ENCODE assay signal across 2 cellular contexts in genomic region chr12:53345486-53346195, GRCh38.
TF ChIP-seq lines count a peak whose summit lies in the region.

No MANE protein-coding gene starts in this region.

TF ChIP-seq in SK-N-SH, 30 proteins besides CTCF, POLR2A, EP300 and RAD21 (continued from another document):
- no peak for TF ChIP-seq YY1 (IDR thresholded peaks at IDR 0.05; ENCODE audit: low read depth)
- no peak for TF ChIP-seq NRF1 (IDR thresholded peaks at IDR 0.05; ENCODE audit: low read depth, low read length)
- TF ChIP-seq, protein P1, sequence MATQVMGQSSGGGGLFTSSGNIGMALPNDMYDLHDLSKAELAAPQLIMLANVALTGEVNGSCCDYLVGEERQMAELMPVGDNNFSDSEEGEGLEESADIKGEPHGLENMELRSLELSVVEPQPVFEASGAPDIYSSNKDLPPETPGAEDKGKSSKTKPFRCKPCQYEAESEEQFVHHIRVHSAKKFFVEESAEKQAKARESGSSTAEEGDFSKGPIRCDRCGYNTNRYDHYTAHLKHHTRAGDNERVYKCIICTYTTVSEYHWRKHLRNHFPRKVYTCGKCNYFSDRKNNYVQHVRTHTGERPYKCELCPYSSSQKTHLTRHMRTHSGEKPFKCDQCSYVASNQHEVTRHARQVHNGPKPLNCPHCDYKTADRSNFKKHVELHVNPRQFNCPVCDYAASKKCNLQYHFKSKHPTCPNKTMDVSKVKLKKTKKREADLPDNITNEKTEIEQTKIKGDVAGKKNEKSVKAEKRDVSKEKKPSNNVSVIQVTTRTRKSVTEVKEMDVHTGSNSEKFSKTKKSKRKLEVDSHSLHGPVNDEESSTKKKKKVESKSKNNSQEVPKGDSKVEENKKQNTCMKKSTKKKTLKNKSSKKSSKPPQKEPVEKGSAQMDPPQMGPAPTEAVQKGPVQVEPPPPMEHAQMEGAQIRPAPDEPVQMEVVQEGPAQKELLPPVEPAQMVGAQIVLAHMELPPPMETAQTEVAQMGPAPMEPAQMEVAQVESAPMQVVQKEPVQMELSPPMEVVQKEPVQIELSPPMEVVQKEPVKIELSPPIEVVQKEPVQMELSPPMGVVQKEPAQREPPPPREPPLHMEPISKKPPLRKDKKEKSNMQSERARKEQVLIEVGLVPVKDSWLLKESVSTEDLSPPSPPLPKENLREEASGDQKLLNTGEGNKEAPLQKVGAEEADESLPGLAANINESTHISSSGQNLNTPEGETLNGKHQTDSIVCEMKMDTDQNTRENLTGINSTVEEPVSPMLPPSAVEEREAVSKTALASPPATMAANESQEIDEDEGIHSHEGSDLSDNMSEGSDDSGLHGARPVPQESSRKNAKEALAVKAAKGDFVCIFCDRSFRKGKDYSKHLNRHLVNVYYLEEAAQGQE (IDR thresholded peaks at IDR 0.05; ENCODE audit: low read depth, low read length) = no peak
- TF ChIP-seq CHD2 (IDR thresholded peaks at IDR 0.05; ENCODE audit: low read length, partially characterized antibody) = no peak
- no peak for TF ChIP-seq TCF12 (IDR thresholded peaks at IDR 0.05)
- TF ChIP-seq NFIC (IDR thresholded peaks at IDR 0.05; ENCODE audit: borderline replicate concordance) = no peak
- no peak for TF ChIP-seq ZBTB33 (IDR thresholded peaks at IDR 0.05; ENCODE audit: borderline replicate concordance, low read depth)
- TF ChIP-seq USF2 (IDR thresholded peaks at IDR 0.05; ENCODE audit: borderline replicate concordance, low read depth, low read length) = no peak
- TF ChIP-seq RFX5 (IDR thresholded peaks at IDR 0.05; ENCODE audit: low read length) = no peak
- no peak for TF ChIP-seq FOXJ3 (CRISPR knock-in tag; IDR thresholded peaks at IDR 0.05)
TF ChIP-seq in SK-N-SH: peak in this region for 0.

TF ChIP-seq in SK-N-SH treated with all-trans-retinoic acid at 6 μM for 48 hours, 23 proteins besides CTCF, POLR2A, EP300 and RAD21 (continued from another document):
- TF ChIP-seq, protein P2, sequence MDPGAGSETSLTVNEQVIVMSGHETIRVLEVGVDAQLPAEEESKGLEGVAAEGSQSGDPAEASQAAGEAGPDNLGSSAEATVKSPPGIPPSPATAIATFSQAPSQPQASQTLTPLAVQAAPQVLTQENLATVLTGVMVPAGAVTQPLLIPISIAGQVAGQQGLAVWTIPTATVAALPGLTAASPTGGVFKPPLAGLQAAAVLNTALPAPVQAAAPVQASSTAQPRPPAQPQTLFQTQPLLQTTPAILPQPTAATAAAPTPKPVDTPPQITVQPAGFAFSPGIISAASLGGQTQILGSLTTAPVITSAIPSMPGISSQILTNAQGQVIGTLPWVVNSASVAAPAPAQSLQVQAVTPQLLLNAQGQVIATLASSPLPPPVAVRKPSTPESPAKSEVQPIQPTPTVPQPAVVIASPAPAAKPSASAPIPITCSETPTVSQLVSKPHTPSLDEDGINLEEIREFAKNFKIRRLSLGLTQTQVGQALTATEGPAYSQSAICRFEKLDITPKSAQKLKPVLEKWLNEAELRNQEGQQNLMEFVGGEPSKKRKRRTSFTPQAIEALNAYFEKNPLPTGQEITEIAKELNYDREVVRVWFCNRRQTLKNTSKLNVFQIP (CRISPR knock-in tag; IDR thresholded peaks at IDR 0.05; ENCODE audit: borderline replicate concordance, low read depth) = no peak
- TF ChIP-seq TOX (CRISPR knock-in tag; IDR thresholded peaks at IDR 0.05; ENCODE audit: borderline replicate concordance) (no peak), PPARA (CRISPR knock-in tag; IDR thresholded peaks at IDR 0.05; ENCODE audit: borderline replicate concordance) (no peak), ZNF8 (CRISPR knock-in tag; IDR thresholded peaks at IDR 0.05) (no peak), CREB5 (CRISPR knock-in tag; IDR thresholded peaks at IDR 0.05; ENCODE audit: low read depth) (no peak), OSR1 (CRISPR knock-in tag; IDR thresholded peaks at IDR 0.05) (no peak), SNAI2 (CRISPR knock-in tag; IDR thresholded peaks at IDR 0.05) (no peak), TSHZ2 (CRISPR knock-in tag; IDR thresholded peaks at IDR 0.05) (no peak), BACH2 (CRISPR knock-in tag; IDR thresholded peaks at IDR 0.05; ENCODE audit: borderline replicate concordance) (no peak), CSDC2 (CRISPR knock-in tag; IDR thresholded peaks at IDR 0.05) (no peak)
- TF ChIP-seq, protein P3, sequence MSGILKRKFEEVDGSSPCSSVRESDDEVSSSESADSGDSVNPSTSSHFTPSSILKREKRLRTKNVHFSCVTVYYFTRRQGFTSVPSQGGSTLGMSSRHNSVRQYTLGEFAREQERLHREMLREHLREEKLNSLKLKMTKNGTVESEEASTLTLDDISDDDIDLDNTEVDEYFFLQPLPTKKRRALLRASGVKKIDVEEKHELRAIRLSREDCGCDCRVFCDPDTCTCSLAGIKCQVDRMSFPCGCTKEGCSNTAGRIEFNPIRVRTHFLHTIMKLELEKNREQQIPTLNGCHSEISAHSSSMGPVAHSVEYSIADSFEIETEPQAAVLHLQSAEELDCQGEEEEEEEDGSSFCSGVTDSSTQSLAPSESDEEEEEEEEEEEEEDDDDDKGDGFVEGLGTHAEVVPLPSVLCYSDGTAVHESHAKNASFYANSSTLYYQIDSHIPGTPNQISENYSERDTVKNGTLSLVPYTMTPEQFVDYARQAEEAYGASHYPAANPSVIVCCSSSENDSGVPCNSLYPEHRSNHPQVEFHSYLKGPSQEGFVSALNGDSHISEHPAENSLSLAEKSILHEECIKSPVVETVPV (CRISPR knock-in tag; IDR thresholded peaks at IDR 0.05) = no peak
